ENCODE assay signal across 11 cellular contexts in the genomic region with DNA sequence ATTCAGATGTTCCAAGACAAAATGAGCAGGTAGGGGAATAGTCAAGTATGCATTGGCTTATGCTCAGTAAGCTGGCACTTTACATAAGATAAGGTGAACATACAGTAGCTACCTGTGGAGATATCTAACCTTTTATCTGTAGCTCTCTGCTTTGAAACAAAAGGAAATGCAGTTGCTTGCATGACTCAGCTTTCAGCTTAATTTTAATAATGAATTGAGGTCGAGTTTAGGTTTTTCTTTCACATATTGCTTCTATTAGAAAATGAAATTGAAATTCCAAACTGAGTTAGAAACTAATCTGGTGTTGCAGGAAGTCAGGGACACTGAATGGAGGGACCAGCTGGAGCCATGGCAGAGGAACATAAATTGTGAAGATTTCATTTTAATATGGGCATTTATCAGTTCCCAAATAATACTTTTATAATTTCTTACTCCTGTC. TPM values are rescaled to one million over a fixed set of nuclear protein-coding genes. Genes with fewer than 3 reads are reported as not detected.
DNase-seq lines count a peak whose midpoint lies in the region; ATAC-seq, FAIRE-seq and TF ChIP-seq lines count a peak whose summit lies in the region.
"Had no signal": no experiment of that assay in that cellular context is flagged by ENCODE, and none has a peak within 500 bp of the region (broad histone marks: within the 10 kb centered on the region; RNA-seq: fewer than 3 reads in every experiment).

No MANE protein-coding gene starts in this region.

- H2AFZ ChIP-seq in GM23338, result no peak overlapping the region
- H2AFZ ChIP-seq in HepG2 (ENCODE audit: low read length), result no peak overlapping the region

- TF ChIP-seq POLR2A in HepG2 (IDR thresholded peaks at IDR 0.05; ENCODE audit: insufficient read depth in 1 of 2, low read depth in 2 of 2, low read length in 2 of 2), result no peak

- H3K36me3 Mint-ChIP-seq in GM23338 (ENCODE audit: low read depth), result peaks cover 16% of the 10 kb centered on the region; the same call in 2 of the 3 replicates

- H3K27me3 ChIP-seq in GM23338 (ENCODE audit: insufficient read depth) (no peaks in the 10 kb centered on the region), HepG2 (ENCODE audit: control insufficient read depth in 1 of 2, insufficient read depth in 2 of 2, low read length in 2 of 2) (no peaks in the 10 kb centered on the region), colonic mucosa (no peaks in the 10 kb centered on the region)

- TF ChIP-seq RAD21 in HepG2 (CRISPR knock-in tag; IDR thresholded peaks at IDR 0.05), result no peak

- FAIRE-seq in HepG2 (lab: Jason Lieb, UNC), result no peak
- FAIRE-seq: astrocyte had no signal

- DNase-seq in GM23338 (ENCODE audit: low spot score) (peak; percentile 8), HepG2 (ENCODE audit: low spot score) (no peak), colonic mucosa (no peak), SW480 (ENCODE audit: low spot score) (no peak), SW 1271 (lab: John Stamatoyannopoulos, UW) (no peak), DMS 273 treated with DMSO at 0.1 percent for 48 hours (lab: John Stamatoyannopoulos, UW) (no peak)
- DNase-seq: NCI-H1417 treated with DMSO at 0.1 percent for 48 hours, T-helper 9 cell had no signal

- no peak overlapping the region; the same call in 2 of the 3 replicates for H3K4me3 Mint-ChIP-seq in GM23338

- WGBS in HepG2 (ENCODE audit: low lambda C conversion rate), result 3% methylated on average over 1 of the region's 1 CpG

- H3F3A ChIP-seq in GM23338 (replicated peaks; ENCODE audit: low read depth), result no peaks in the 10 kb centered on the region

- no peaks in the 10 kb centered on the region for H4K20me1 ChIP-seq in GM23338 (replicated peaks; ENCODE audit: insufficient read depth)
- H4K20me1 ChIP-seq in HepG2 (ENCODE audit: insufficient read depth, low read length), result no peaks in the 10 kb centered on the region

- TF ChIP-seq CTCF in GM23338 (conservative IDR thresholded peaks at IDR 0.05; ENCODE audit: low read depth in 2 of 2), result no peak
- no peak for TF ChIP-seq CTCF in HepG2 (CRISPR knock-in tag; IDR thresholded peaks at IDR 0.05)
- no peak for TF ChIP-seq CTCF in colonic mucosa (IDR thresholded peaks at IDR 0.05)

- ATAC-seq in GM18867 (IDR thresholded peaks at IDR 0.05; ENCODE audit: unreplicated experiment), result peak; percentile 85
- peak; percentile 54; the same call in 2 of the 3 replicates for ATAC-seq in GM23338
- peak; percentile 68 for ATAC-seq in HG03565 (IDR thresholded peaks at IDR 0.05; ENCODE audit: unreplicated experiment)
- ATAC-seq in HepG2, result no peak

- H3K4me3 ChIP-seq in GM23338 (no peak overlapping the region), HepG2 (replicated peaks in 1 of 3; ENCODE audit: insufficient read depth in 1 of 3, low read depth in 2 of 3, low read length in 3 of 3) (peak overlapping the region in 1 of 3 experiments; percentile 17; a peak in 1 of 6 replicates), colonic mucosa (no peak overlapping the region)

- no TSS peak for BruUV-seq in HepG2 (replicated peaks; lab: Mats Ljungman, UMichigan)

- TF ChIP-seq EP300 in HepG2 (IDR thresholded peaks at IDR 0.05; ENCODE audit: low read depth in 2 of 2, low read length in 2 of 2) (no peak), HepG2 (CRISPR knock-in tag; IDR thresholded peaks at IDR 0.05; ENCODE audit: borderline replicate concordance) (no peak)

- in situ Hi-C loops in HepG2 (cut with HindIII; ENCODE audit: extremely low pct_ligation_motif_present, low pct_unique_long_range_greater_than_20kb), result no loop called here

- H3K36me3 ChIP-seq in GM23338 (ENCODE audit: insufficient read depth) (peaks cover 5% of the 10 kb centered on the region; the same call in 1 of the 2 replicates), HepG2 (replicated peaks in 1 of 2; ENCODE audit: control insufficient read depth in 1 of 2, insufficient read depth in 2 of 2, low read length in 2 of 2) (no peaks in the 10 kb centered on the region), colonic mucosa (no peaks in the 10 kb centered on the region)

- peak overlapping the region; percentile 98 for H3K27ac Mint-ChIP-seq in GM23338

- CTCF ChIA-PET in HepG2 (lab: Yijun Ruan, JAX; ENCODE audit: low intra/inter-chr PET ratio, low total read pairs), result no interaction called here

- H3K79me2 ChIP-seq in GM23338 (replicated peaks; ENCODE audit: insufficient read depth) (no peaks in the 10 kb centered on the region), HepG2 (ENCODE audit: insufficient read depth, low read length) (peaks cover 67% of the 10 kb centered on the region)

- peaks cover 5% of the 10 kb centered on the region for H3K27me3 Mint-ChIP-seq in GM23338 (ENCODE audit: insufficient read depth, low read depth, poor library complexity)

- POLR2A ChIA-PET in HepG2 (lab: Yijun Ruan, JAX), result interaction anchor here (0.9 to 1.9 kb wide), 2 partner anchors 8 to 19 kb away, joined by 4 to 6 read pairs; a partner anchor contains a TSS

- H3K4me1 Mint-ChIP-seq in GM23338, result peaks cover 30% of the 10 kb centered on the region

- H3K27ac ChIP-seq in GM23338 (ENCODE audit: low read depth), result no peak overlapping the region; the same call in 1 of the 2 replicates
- peak overlapping the region; percentile 95 for H3K27ac ChIP-seq in HepG2 (ENCODE audit: extremely low read length, insufficient read depth, low read length)
- H3K27ac ChIP-seq in colonic mucosa, result no peak overlapping the region

- H3K9me3 ChIP-seq in HepG2 (ENCODE audit: low read length) (no peaks in the 10 kb centered on the region), colonic mucosa (no peaks in the 10 kb centered on the region)

- no peaks in the 10 kb centered on the region for H3K9me2 ChIP-seq in GM23338 (ENCODE audit: insufficient read depth)

- intact Hi-C loops in HepG2 (cut with micrococcal nuclease; ENCODE audit: unreplicated experiment), result loop anchor here (5.0 kb wide), 1 partner anchor 594 kb away; a partner anchor contains a TSS
- intact Hi-C loops in colonic mucosa (cut with DNase I), result no loop called here

- H3K9ac ChIP-seq in HepG2 (ENCODE audit: insufficient read depth, low read depth, low read length) (peak overlapping the region; percentile 49), colonic mucosa (ENCODE audit: low read depth in 2 of 2, low read length in 2 of 2) (no peak overlapping the region)

- H3K4me1 ChIP-seq in GM23338 (ENCODE audit: insufficient read depth) (no peaks in the 10 kb centered on the region), HepG2 (ENCODE audit: insufficient read depth, low read length) (peaks cover 97% of the 10 kb centered on the region), colonic mucosa (no peaks in the 10 kb centered on the region)

- peaks cover 5% of the 10 kb centered on the region; the same call in 2 of the 3 replicates for H3K9me3 Mint-ChIP-seq in GM23338

- no peak overlapping the region for H3K4me2 ChIP-seq in GM23338
- peak overlapping the region; percentile 85 for H3K4me2 ChIP-seq in HepG2 (ENCODE audit: low read depth, low read length)

TF ChIP-seq in GM23338, 12 proteins besides CTCF, POLR2A, EP300 and RAD21 (continues in another document):
- TF ChIP-seq EZH2 (IDR thresholded peaks at IDR 0.05; ENCODE audit: low read depth, unreplicated experiment), result no peak

TF ChIP-seq in HepG2, 621 proteins besides CTCF, POLR2A, EP300 and RAD21 (continues in another document):
- TF ChIP-seq FIP1L1 (IDR thresholded peaks at IDR 0.05; ENCODE audit: borderline replicate concordance, insufficient read depth, low read depth, low read length) (no peak), ZNF367 (CRISPR knock-in tag; IDR thresholded peaks at IDR 0.05; ENCODE audit: borderline replicate concordance) (no peak), MED13 (CRISPR knock-in tag; IDR thresholded peaks at IDR 0.05) (no peak), PHF5A (CRISPR knock-in tag; IDR thresholded peaks at IDR 0.05; ENCODE audit: low read depth, unreplicated experiment) (no peak), HDAC1 (CRISPR knock-in tag; IDR thresholded peaks at IDR 0.05) (no peak), SOX13 (IDR thresholded peaks at IDR 0.05) (no peak), SOX13 (CRISPR knock-in tag; conservative IDR thresholded peaks at IDR 0.05 in 1 of 2, IDR thresholded peaks at IDR 0.05 in 1 of 2) (peak in 1 of 2 experiments; percentile 40; a peak in 2 of 4 replicates), NFE2L2 (IDR thresholded peaks at IDR 0.05; ENCODE audit: low read length) (peak; percentile 41; the same call in 1 of the 2 replicates), RELA (CRISPR knock-in tag; IDR thresholded peaks at IDR 0.05) (no peak), ZFP41 (CRISPR knock-in tag; IDR thresholded peaks at IDR 0.05; ENCODE audit: borderline replicate concordance) (no peak), ZNF33A (CRISPR knock-in tag; IDR thresholded peaks at IDR 0.05; ENCODE audit: borderline replicate concordance) (no peak)

RNA-seq across cellular contexts. Expression of a gene that starts 8.3 kb away (rescaled TPM):
- total RNA-seq in GM23338 (2014; rRNA removed; shearing (Covaris generic)), result 3.7 and 6.8 TPM in 2 replicates
- polyA plus RNA-seq in GM23338 (2016; fragmentation: Nextera tagmentation; extraction: Ambion mirVana) (0.09 and 0.34 TPM in 2 replicates), HepG2 (2011; rRNA removed) (22.6 and 23.2 TPM in 2 replicates)
- total RNA-seq in HepG2 (2016; rRNA removed; fragmentation: Illumina TruSeq; extraction: Trizol) (12.0 and 23.4 TPM in 2 replicates), colonic mucosa (10 to 100 TPM; 16.7 to 17.1 TPM)
- total RNA-seq in HepG2 (2016; cell fraction: cytosol; rRNA removed; fragmentation: Illumina TruSeq; extraction: Trizol; ENCODE audit: low read depth), result 3.4 and 3.9 TPM in 2 replicates
- total RNA-seq in HepG2 (2016; cell fraction: insoluble cytoplasmic fraction; rRNA removed; fragmentation: Illumina TruSeq; extraction: Trizol), result 13.7 and 24.0 TPM in 2 replicates
- 3.8 and 5.4 TPM in 2 replicates for total RNA-seq in HepG2 (2016; cell fraction: membrane; rRNA removed; fragmentation: Illumina TruSeq; extraction: Trizol)
- 22.5 and 26.4 TPM in 2 replicates for total RNA-seq in HepG2 (2016; cell fraction: nucleus; rRNA removed; fragmentation: Illumina TruSeq; extraction: Trizol)
- polyA plus RNA-seq in HepG2 (2011; cell fraction: cytosol; rRNA removed), result 11.0 and 18.6 TPM in 2 replicates
- polyA plus RNA-seq in HepG2 (2011; cell fraction: nucleus; rRNA removed), result 12.6 and 15.7 TPM in 2 replicates
- polyA plus RNA-seq in HepG2 (2012), result 22.8 and 35.9 TPM in 2 replicates
- 0.40 and 0.52 TPM in 2 replicates for polyA plus RNA-seq in HepG2 (2016; cell fraction: cytosol; fragmentation: Illumina TruSeq; extraction: Trizol; ENCODE audit: low read depth)
- polyA plus RNA-seq in HepG2 (2016; cell fraction: insoluble cytoplasmic fraction; fragmentation: Illumina TruSeq; extraction: Trizol; ENCODE audit: low read depth), result 3.2 and 3.6 TPM in 2 replicates
- 0.48 and 2.5 TPM in 2 replicates for polyA plus RNA-seq in HepG2 (2016; cell fraction: membrane; fragmentation: Illumina TruSeq; extraction: Trizol; ENCODE audit: low read depth)
- 8.7 and 11.7 TPM in 2 replicates for polyA plus RNA-seq in HepG2 (2016; cell fraction: nucleus; fragmentation: Illumina TruSeq; extraction: Trizol; ENCODE audit: insufficient read depth, low read depth)
- polyA minus RNA-seq in HepG2 (2011; rRNA and poly(A)+ RNA removed; ENCODE audit: low replicate concordance), result 11.4 and 80.8 TPM in 2 replicates
- 42.1 and 48.8 TPM in 2 replicates for polyA minus RNA-seq in HepG2 (2011; cell fraction: cytosol; rRNA and poly(A)+ RNA removed)
- polyA minus RNA-seq in HepG2 (2011; cell fraction: nucleus; rRNA and poly(A)+ RNA removed), result 48.9 and 62.4 TPM in 2 replicates
